In the genomic region with DNA sequence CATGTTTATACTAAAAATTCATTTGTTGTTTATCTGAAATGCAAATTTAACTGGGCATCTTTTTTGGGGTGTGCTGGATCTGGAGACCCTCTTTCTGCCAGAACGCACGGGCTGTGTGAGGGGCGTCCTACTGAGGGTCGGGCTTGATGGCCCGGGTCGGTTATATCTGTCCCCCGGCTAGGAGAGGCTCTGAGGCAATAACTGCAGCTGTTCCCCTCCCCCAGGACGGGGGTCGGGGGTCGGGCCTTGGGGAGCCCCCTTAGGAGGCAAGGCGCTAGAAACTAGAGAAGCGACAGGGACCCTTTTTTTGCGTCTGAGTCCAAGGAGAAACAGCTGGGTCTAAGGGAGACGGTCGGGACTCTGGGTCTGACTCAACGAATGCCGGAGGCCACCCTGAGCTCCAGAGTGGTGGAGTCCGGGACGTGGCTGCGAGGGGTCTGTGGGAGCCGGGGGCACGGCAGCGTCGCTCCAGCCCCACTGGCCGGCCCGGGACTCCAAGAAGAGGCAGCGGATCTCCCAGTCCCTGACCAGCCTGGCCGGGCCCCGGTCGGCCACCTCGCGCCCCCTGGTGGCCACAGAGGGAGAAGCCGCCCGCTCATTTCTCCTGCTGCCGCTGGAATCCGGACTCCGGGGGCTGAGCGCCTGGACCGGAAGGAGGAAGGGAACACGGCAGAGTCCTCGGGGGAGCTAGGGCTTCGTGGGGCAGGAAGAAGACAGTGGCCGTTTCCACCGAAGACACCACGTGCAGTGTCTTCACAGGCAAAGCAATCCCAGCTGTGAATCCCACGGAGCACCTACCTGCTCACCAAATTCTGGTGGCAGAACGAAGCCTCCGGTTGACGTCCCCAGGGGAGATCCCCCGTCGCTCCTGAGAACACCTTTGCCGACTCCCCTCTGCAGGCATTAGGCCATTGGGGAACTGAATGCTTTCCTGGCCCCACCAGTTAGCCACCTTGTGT, we compare ENCODE assay signal across 8 cellular contexts. TPM values are rescaled to one million over a fixed set of nuclear protein-coding genes. Genes with fewer than 3 reads are reported as not detected.
A peak's percentile ranks its signal among the peaks of the same experiment; 100 is the strongest.
DNase-seq lines count a peak whose midpoint lies in the region; ATAC-seq and TF ChIP-seq lines count a peak whose summit lies in the region.

No MANE protein-coding gene starts in this region.

- TF ChIP-seq CTCF in psoas muscle (IDR thresholded peaks at IDR 0.05), result peak; percentile 95

- 11 to 12% (median 11%) methylated on average over 52 of the region's 52 CpGs for WGBS in psoas muscle, 3 donors

- peaks cover 0 to 2% (median 0%) of the 10 kb centered on the region in 3 donors for H3K27me3 ChIP-seq in psoas muscle (ENCODE audit: insufficient read depth in 3 of 3, low read length in 2 of 3)

- H3K9me3 ChIP-seq in psoas muscle, result no peaks in the 10 kb centered on the region

- H3K4me3 ChIP-seq in psoas muscle, result peak overlapping the region; percentile 62

- DNase-seq in DMS 273 treated with DMSO at 0.1 percent for 48 hours (lab: John Stamatoyannopoulos, UW), result peak; percentile 57
- peak; percentile 34 for DNase-seq in H4 (ENCODE audit: low spot score)
- DNase-seq in NCI-H1092 (lab: John Stamatoyannopoulos, UW), result peak; percentile 51
- DNase-seq in T-helper 1 cell, result peak; percentile 62 to 74 (median 72)
- peak; percentile 52 for DNase-seq in amniotic epithelial cell (ENCODE audit: low read depth)
- peak; percentile 90 for DNase-seq in left ventricle myocardium superior
- DNase-seq in psoas muscle, result peak; percentile 87 to 92
- DNase-seq in ureter (ENCODE audit: low spot score), result peak; percentile 89

- ATAC-seq in left ventricle myocardium superior, result peak; percentile 99
- peak; percentile 97 to 99 (median 98) for ATAC-seq in psoas muscle

- intact Hi-C loops in left ventricle myocardium superior (cut with micrococcal nuclease) (no loop called here), psoas muscle (cut with DNase I) (loop anchor here (1.0 to 10.0 kb wide), 5 partner anchors 113 to 173 kb away; no protein-coding TSS in a partner anchor)

- no peak overlapping the region for H3K27ac ChIP-seq in psoas muscle

- H3K36me3 ChIP-seq in psoas muscle (ENCODE audit: insufficient read depth in 1 of 2, low read depth in 1 of 2), result no peaks in the 10 kb centered on the region

- H3K4me1 ChIP-seq in psoas muscle, result no peaks in the 10 kb centered on the region

RNA-seq across cellular contexts. Expression of gene SCML4, which starts 24.0 kb away (rescaled TPM):
- total RNA-seq in H4 (2014; rRNA removed; shearing (Covaris generic)), result not detected in 2 replicates
- total RNA-seq in left ventricle myocardium superior (0.17 TPM), psoas muscle (under 1 TPM in 3 of 4 donors, not detected in 1; 0.15 to 0.21 (median 0.15) TPM), ureter (4.4 TPM)
- polyA plus RNA-seq in psoas muscle, result under 1 TPM in 1 of 3 donors, not detected in 2; 0.03 TPM

Comparison
In these comparisons a context has a peak if more than half of its experiments do, and no peak if none do; other contexts are left out.
1. DNase-seq: peak in every context shown above with its lines; median percentile 90 in left ventricle myocardium superior; 90 in psoas muscle; 89 in ureter; 72 in T-helper 1 cell; 57 in DMS 273 treated with DMSO at 0.1 percent for 48 hours; 52 in amniotic epithelial cell; 51 in NCI-H1092; 34 in H4.